Comparison of ENCODE assay signal across 15 cellular contexts in genomic region chr20:45937765-45938164, GRCh38. TPM values are rescaled to one million over a fixed set of nuclear protein-coding genes. Genes with fewer than 3 reads are reported as not detected.
DNase-seq lines count a peak whose midpoint lies in the region; ATAC-seq and TF ChIP-seq lines count a peak whose summit lies in the region.
"Had no signal": no experiment of that assay in that cellular context is flagged by ENCODE, and none has a peak within 500 bp of the region (broad histone marks: within the 10 kb centered on the region; RNA-seq: fewer than 3 reads in every experiment).

No MANE protein-coding gene starts in this region.

- H3K4me1 ChIP-seq in HUES48 (ENCODE audit: control insufficient read depth, insufficient read depth, low read length) (peaks cover 26% of the 10 kb centered on the region), mesendoderm (ENCODE audit: control insufficient read depth, low read depth, low read length) (peaks cover 5% of the 10 kb centered on the region), aorta (ENCODE audit: control insufficient read depth in 1 of 2, insufficient read depth in 2 of 2, low read length in 2 of 2) (no peaks in the 10 kb centered on the region), gastroesophageal sphincter (peaks cover 0 to 43% (median 7%) of the 10 kb centered on the region in 3 donors)
- H3K4me1 ChIP-seq: colonic mucosa had no signal

- H2BK120ac ChIP-seq in mesendoderm (ENCODE audit: low read depth, low read length) = no peak overlapping the region

- no peak overlapping the region for H3K18ac ChIP-seq in mesendoderm (ENCODE audit: low read length)

- H3K56ac ChIP-seq in mesendoderm (ENCODE audit: low read length) = no peak overlapping the region

- H3K4me3 ChIP-seq in HUES48 (ENCODE audit: low read depth, low read length) (no peak overlapping the region), mesendoderm (ENCODE audit: low read length) (no peak overlapping the region), aorta (ENCODE audit: low read length in 2 of 2) (no peak overlapping the region), gastroesophageal sphincter (no peak overlapping the region)
- H3K4me3 ChIP-seq: colonic mucosa had no signal

- peak overlapping the region; percentile 88 for H3K4me3 Mint-ChIP-seq in CD4-positive, alpha-beta T cell
- no peak overlapping the region for H3K4me3 Mint-ChIP-seq in activated naive CD8-positive, alpha-beta T cell treated with anti-CD3 and anti-CD28 coated beads, Interleukin-2, amount 10 ng/mL, durations not matched to agents 7 days and 5 days

- H2BK5ac ChIP-seq in mesendoderm (ENCODE audit: low read length) = no peak overlapping the region

- TF ChIP-seq EP300 in gastroesophageal sphincter (IDR thresholded peaks at IDR 0.05) = no peak

- DNase-seq in CD4-positive, alpha-beta T cell = no peak
- DNase-seq in activated naive CD8-positive, alpha-beta T cell treated with anti-CD3 and anti-CD28 coated beads, Interleukin-2, amount 10 ng/mL, durations not matched to agents 7 days and 5 days = no peak
- DNase-seq in mesendoderm (peak; percentile 16), GM10248 (ENCODE audit: extremely low spot score) (no peak), aorta (no peak)
- DNase-seq: activated gamma-delta T cell, colonic mucosa, foreskin melanocyte, kidney, NCI-H2029, WERI-Rb-1 had no signal

- H3K36me3 Mint-ChIP-seq in CD4-positive, alpha-beta T cell (ENCODE audit: low read depth) = peaks cover 61% of the 10 kb centered on the region
- H3K36me3 Mint-ChIP-seq in activated naive CD8-positive, alpha-beta T cell treated with anti-CD3 and anti-CD28 coated beads, Interleukin-2, amount 10 ng/mL, durations not matched to agents 7 days and 5 days = peaks cover 15% of the 10 kb centered on the region

- H4K8ac ChIP-seq in mesendoderm (ENCODE audit: low read depth, low read length) = no peak overlapping the region

- peaks cover 51% of the 10 kb centered on the region for H3K36me3 ChIP-seq in HUES48 (ENCODE audit: control insufficient read depth, insufficient read depth, low read length)
- H3K36me3 ChIP-seq in mesendoderm (ENCODE audit: control insufficient read depth, insufficient read depth, low read length) = peaks cover 10% of the 10 kb centered on the region
- H3K36me3 ChIP-seq in aorta (ENCODE audit: control insufficient read depth in 1 of 2, insufficient read depth in 2 of 2, low read length in 1 of 2) = peaks cover 0 to 19% of the 10 kb centered on the region in 2 donors
- H3K36me3 ChIP-seq in gastroesophageal sphincter = peaks cover 0 to 58% of the 10 kb centered on the region in 2 donors

- H3K79me1 ChIP-seq in mesendoderm (ENCODE audit: low read length) = peaks cover 11% of the 10 kb centered on the region

- H3K9me3 Mint-ChIP-seq in CD4-positive, alpha-beta T cell = no peaks in the 10 kb centered on the region
- no peaks in the 10 kb centered on the region for H3K9me3 Mint-ChIP-seq in activated naive CD8-positive, alpha-beta T cell treated with anti-CD3 and anti-CD28 coated beads, Interleukin-2, amount 10 ng/mL, durations not matched to agents 7 days and 5 days

- TF ChIP-seq POLR2A in gastroesophageal sphincter (IDR thresholded peaks at IDR 0.05) = no peak

- no peak for TF ChIP-seq CTCF in CD4-positive, alpha-beta T cell (IDR thresholded peaks at IDR 0.05)
- TF ChIP-seq CTCF in GM10248 (IDR thresholded peaks at IDR 0.05; ENCODE audit: control extremely low read depth, extremely low read depth, low read depth, missing control alignments) (no peak), gastroesophageal sphincter (IDR thresholded peaks at IDR 0.05) (no peak)

- no CpG with 5 or more reads among the region's 2 CpGs for WGBS in mesendoderm (ENCODE audit: extremely low coverage, insufficient coverage, low lambda C conversion rate)
- 64 to 72% methylated on average over 2 of the region's 2 CpGs for WGBS in aorta, 2 donors
- WGBS in gastroesophageal sphincter (ENCODE audit: low coverage in 1 of 2), 2 donors = 32 to 75% methylated on average over 2 of the region's 2 CpGs

- H2AK5ac ChIP-seq in mesendoderm (ENCODE audit: low read length) = no peak overlapping the region

- H3K27me3 Mint-ChIP-seq in CD4-positive, alpha-beta T cell = no peaks in the 10 kb centered on the region
- H3K27me3 Mint-ChIP-seq in activated naive CD8-positive, alpha-beta T cell treated with anti-CD3 and anti-CD28 coated beads, Interleukin-2, amount 10 ng/mL, durations not matched to agents 7 days and 5 days = no peaks in the 10 kb centered on the region

- no peak overlapping the region for H3K27ac ChIP-seq in CD4-positive, alpha-beta T cell (ENCODE audit: low read depth, low read length)
- H3K27ac ChIP-seq in HUES48 (ENCODE audit: low read depth, low read length) (peak overlapping the region; percentile 85), mesendoderm (ENCODE audit: low read depth, low read length) (no peak overlapping the region), aorta (ENCODE audit: low read depth in 1 of 2, low read length in 2 of 2) (no peak overlapping the region), gastroesophageal sphincter (no peak overlapping the region)
- H3K27ac ChIP-seq: colonic mucosa, WERI-Rb-1 had no signal

- intact Hi-C loops in CD4-positive, alpha-beta T cell (cut with DNase I, micrococcal nuclease) = no loop called here
- intact Hi-C loops in aorta (cut with DNase I) = loop anchor here in 1 of 2 donors (10.0 kb wide), 1 partner anchor 143 kb away; the partner anchor contains the start of genes DNTTIP1 and WFDC3

- H4K5ac ChIP-seq in mesendoderm (ENCODE audit: low read length) = no peak overlapping the region

- no peaks in the 10 kb centered on the region for H3K27me3 ChIP-seq in CD4-positive, alpha-beta T cell (ENCODE audit: control insufficient read depth, insufficient read depth, low read length)
- H3K27me3 ChIP-seq in HUES48 (ENCODE audit: control insufficient read depth, insufficient read depth, low read length) (no peaks in the 10 kb centered on the region), mesendoderm (ENCODE audit: insufficient read depth, low read length, poor library complexity) (no peaks in the 10 kb centered on the region), aorta (ENCODE audit: control insufficient read depth in 1 of 2, insufficient read depth in 2 of 2, low read length in 1 of 2) (no peaks in the 10 kb centered on the region), gastroesophageal sphincter (no peaks in the 10 kb centered on the region)
- H3K27me3 ChIP-seq: colonic mucosa had no signal

- H3K4me1 Mint-ChIP-seq in CD4-positive, alpha-beta T cell (ENCODE audit: low read depth) = peaks cover 34% of the 10 kb centered on the region
- peaks cover 18% of the 10 kb centered on the region for H3K4me1 Mint-ChIP-seq in activated naive CD8-positive, alpha-beta T cell treated with anti-CD3 and anti-CD28 coated beads, Interleukin-2, amount 10 ng/mL, durations not matched to agents 7 days and 5 days

- H3K9ac ChIP-seq in HUES48 (ENCODE audit: low read depth, low read length) (no peak overlapping the region), mesendoderm (ENCODE audit: low read length) (no peak overlapping the region)

- H2BK15ac ChIP-seq in mesendoderm (replicated peaks; ENCODE audit: low read depth) = no peak overlapping the region

- POLR2A ChIA-PET in CD4-positive, alpha-beta T cell (lab: Charles Lee) = interaction anchor here (0.6 to 6.8 kb wide), 6 partner anchors 13 to 751 kb away, joined by 3 to 195 read pairs (median 8); partner anchors contain the start of genes CTSA, NEURL2, ZNF335 and ZSWIM1
- POLR2A ChIA-PET in activated naive CD8-positive, alpha-beta T cell treated with anti-CD3 and anti-CD28 coated beads, Interleukin-2, amount 10 ng/mL, durations not matched to agents 7 days and 5 days (lab: Charles Lee) = interaction anchor here (1.7 to 5.6 kb wide), 4 partner anchors 12 to 81 kb away, joined by 4 to 93 read pairs (median 25); partner anchors contain the start of genes ACOT8, CTSA, NEURL2 and ZNF335
- POLR2A ChIA-PET in GM10248 (lab: Yijun Ruan, JAX) = interaction anchor here (0.7 kb wide), 1 partner anchor 20 kb away, joined by 3 read pairs; no protein-coding TSS in a partner anchor

- H3K9me3 ChIP-seq in CD4-positive, alpha-beta T cell (ENCODE audit: control insufficient read depth, low read length) = no peaks in the 10 kb centered on the region
- H3K9me3 ChIP-seq in HUES48 (ENCODE audit: control insufficient read depth, insufficient read depth, low read length) (no peaks in the 10 kb centered on the region), aorta (ENCODE audit: control insufficient read depth, low read length) (no peaks in the 10 kb centered on the region), gastroesophageal sphincter (no peaks in the 10 kb centered on the region)
- H3K9me3 ChIP-seq: colonic mucosa had no signal

- H3K4ac ChIP-seq in mesendoderm (ENCODE audit: low read depth, low read length) = no peak overlapping the region

- H3K23ac ChIP-seq in mesendoderm (ENCODE audit: low read length) = no peak overlapping the region

- H3K27ac Mint-ChIP-seq in CD4-positive, alpha-beta T cell = peak overlapping the region; percentile 86
- peak overlapping the region; percentile 51 for H3K27ac Mint-ChIP-seq in activated naive CD8-positive, alpha-beta T cell treated with anti-CD3 and anti-CD28 coated beads, Interleukin-2, amount 10 ng/mL, durations not matched to agents 7 days and 5 days

- no peak overlapping the region for H3K4me2 ChIP-seq in mesendoderm (ENCODE audit: low read length)

- CTCF ChIA-PET in CD4-positive, alpha-beta T cell (lab: Charles Lee) = interaction anchor here (0.8 to 1.1 kb wide), 2 partner anchors 32 to 138 kb away, joined by 3 to 4 read pairs; no protein-coding TSS in a partner anchor
- CTCF ChIA-PET in GM10248 (lab: Yijun Ruan, JAX) = interaction anchor here (1.5 to 5.3 kb wide), 5 partner anchors 17 to 48 kb away, joined by 3 to 43 read pairs (median 7); no protein-coding TSS in a partner anchor

- ATAC-seq in CD4-positive, alpha-beta T cell (ENCODE audit: poor library complexity) = no peak
- ATAC-seq in activated naive CD8-positive, alpha-beta T cell treated with anti-CD3 and anti-CD28 coated beads, Interleukin-2, amount 10 ng/mL, durations not matched to agents 7 days and 5 days (ENCODE audit: low read depth) = no peak
- ATAC-seq in aorta (ENCODE audit: low FRiP score) (no peak), HG03159 (IDR thresholded peaks at IDR 0.05; ENCODE audit: unreplicated experiment) (no peak), gastroesophageal sphincter (no peak)
- ATAC-seq: sciatic nerve had no signal

- H3K79me2 ChIP-seq in mesendoderm (ENCODE audit: control insufficient read depth, insufficient read depth, low read length) = peaks cover 7% of the 10 kb centered on the region

RNA-seq across cellular contexts. Expression of gene PCIF1, which starts 3.3 kb away (rescaled TPM):
- 100 to 1,000 TPM; 100 TPM for total RNA-seq in CD4-positive, alpha-beta T cell
- total RNA-seq in activated naive CD8-positive, alpha-beta T cell treated with anti-CD3 and anti-CD28 coated beads, Interleukin-2, amount 10 ng/mL, durations not matched to agents 7 days and 5 days = 10 to 100 TPM; 54.5 to 58.3 TPM
- polyA plus RNA-seq in mesendoderm (2013, experiment 1 of 2) = 21.6 TPM
- polyA plus RNA-seq in mesendoderm (2013, experiment 2 of 2) = 20.1 TPM
- total RNA-seq in aorta = 10 to 100 TPM; 32.5 to 33.3 TPM
- polyA plus RNA-seq in aorta = 10 to 100 TPM; 15.5 to 43.4 TPM
- 10 to 100 TPM; 21.5 to 45.3 (median 39.2) TPM for total RNA-seq in gastroesophageal sphincter

RNA-seq across cellular contexts. Expression of gene PLTP, which starts 25.8 kb away (rescaled TPM):
- not detected for total RNA-seq in CD4-positive, alpha-beta T cell
- 1 to 10 TPM; 2.2 to 2.9 TPM for total RNA-seq in activated naive CD8-positive, alpha-beta T cell treated with anti-CD3 and anti-CD28 coated beads, Interleukin-2, amount 10 ng/mL, durations not matched to agents 7 days and 5 days
- 65.4 TPM for polyA plus RNA-seq in mesendoderm (2013, experiment 1 of 2)
- 67.5 TPM for polyA plus RNA-seq in mesendoderm (2013, experiment 2 of 2)
- total RNA-seq in aorta (100 to 1,000 TPM; 113 to 445 TPM), gastroesophageal sphincter (100 to 1,000 TPM in 3 of 4 donors, 10 to 100 TPM in 1; 45.6 to 456 (median 177) TPM)
- 100 to 1,000 TPM in 1 of 2 donors, 10 to 100 TPM in 1; 80.7 to 103 TPM for polyA plus RNA-seq in aorta

RNA-seq across cellular contexts. Expression of gene ZNF335, which starts 34.2 kb away (rescaled TPM):
- 10 to 100 TPM; 67.3 to 74.6 TPM for total RNA-seq in CD4-positive, alpha-beta T cell
- total RNA-seq in activated naive CD8-positive, alpha-beta T cell treated with anti-CD3 and anti-CD28 coated beads, Interleukin-2, amount 10 ng/mL, durations not matched to agents 7 days and 5 days = 10 to 100 TPM; 43.3 to 43.7 TPM
- 10.9 TPM for polyA plus RNA-seq in mesendoderm (2013, experiment 1 of 2)
- polyA plus RNA-seq in mesendoderm (2013, experiment 2 of 2) = 10.4 TPM
- total RNA-seq in aorta (10 to 100 TPM; 18.4 to 22.7 TPM), gastroesophageal sphincter (10 to 100 TPM in 3 of 4 donors, 1 to 10 TPM in 1; 7.5 to 17.9 (median 16.5) TPM)
- 10 to 100 TPM in 1 of 2 donors, 1 to 10 TPM in 1; 2.8 to 31.4 TPM for polyA plus RNA-seq in aorta

RNA-seq across cellular contexts. Expression of gene CTSA, which starts 46.6 kb away (rescaled TPM):
- total RNA-seq in CD4-positive, alpha-beta T cell = 10 to 100 TPM; 40.3 to 42.6 TPM
- 10 to 100 TPM; 76.9 to 83.4 TPM for total RNA-seq in activated naive CD8-positive, alpha-beta T cell treated with anti-CD3 and anti-CD28 coated beads, Interleukin-2, amount 10 ng/mL, durations not matched to agents 7 days and 5 days
- 28.1 TPM for polyA plus RNA-seq in mesendoderm (2013, experiment 1 of 2)
- 27.7 TPM for polyA plus RNA-seq in mesendoderm (2013, experiment 2 of 2)
- 100 to 1,000 TPM in 1 of 2 donors, 10 to 100 TPM in 1; 83.4 to 140 TPM for total RNA-seq in aorta
- polyA plus RNA-seq in aorta = 100 to 1,000 TPM in 1 of 2 donors, 10 to 100 TPM in 1; 37.9 to 175 TPM
- 10 to 100 TPM; 36.4 to 73.0 (median 56.6) TPM for total RNA-seq in gastroesophageal sphincter

RNA-seq across cellular contexts. Expression of gene NEURL2, which starts 46.8 kb away (rescaled TPM):
- 1 to 10 TPM; 1.5 to 2.5 TPM for total RNA-seq in CD4-positive, alpha-beta T cell
- 1 to 10 TPM; 3.9 to 5.3 TPM for total RNA-seq in activated naive CD8-positive, alpha-beta T cell treated with anti-CD3 and anti-CD28 coated beads, Interleukin-2, amount 10 ng/mL, durations not matched to agents 7 days and 5 days
- polyA plus RNA-seq in mesendoderm (2013, experiment 1 of 2) = 2.3 TPM
- polyA plus RNA-seq in mesendoderm (2013, experiment 2 of 2) = 2.2 TPM
- total RNA-seq in aorta = 10 to 100 TPM in 1 of 2 donors, 1 to 10 TPM in 1; 9.9 to 32.9 TPM
- 1 to 10 TPM; 2.0 to 7.0 TPM for polyA plus RNA-seq in aorta
- 10 to 100 TPM in 3 of 4 donors, 1 to 10 TPM in 1; 2.2 to 26.4 (median 17.0) TPM for total RNA-seq in gastroesophageal sphincter

Comparison
In these comparisons a context has a peak if more than half of its experiments do, and no peak if none do; other contexts are left out.
1. RNA of gene PLTP, which starts 25.8 kb away (total RNA-seq): 113 to 445 TPM in aorta and 45.6 to 456 TPM in gastroesophageal sphincter; 2.2 to 2.9 TPM in activated naive CD8-positive, alpha-beta T cell treated with anti-CD3 and anti-CD28 coated beads, Interleukin-2, amount 10 ng/mL, durations not matched to agents 7 days and 5 days and not detected in CD4-positive, alpha-beta T cell; every median in the first group is over 10 times any median in the second.